ENCODE assay signal across 8 cellular contexts in genomic region chr2:64654063-64654811, GRCh38. TPM values are rescaled to one million over a fixed set of nuclear protein-coding genes. Genes with fewer than 3 reads are reported as not detected.
DNase-seq lines count a peak whose midpoint lies in the region; TF ChIP-seq lines count a peak whose summit lies in the region.

No MANE protein-coding gene starts in this region.

- WGBS in GM23248 (ENCODE audit: low coverage in 1 of 2, low lambda C conversion rate in 2 of 2, missing lambda C conversion rate in 2 of 2), 2 experiments = 1 to 2% methylated on average over 39 to 65 of the region's 70 CpGs
- WGBS in SK-N-SH (ENCODE audit: low lambda C conversion rate) = 3% methylated on average over 19 of the region's 70 CpGs

- CTCF ChIA-PET in SK-N-SH (lab: Yijun Ruan, JAX) = interaction anchor here (1.0 to 5.8 kb wide), 29 partner anchors 9 to 323 kb away, joined by 3 to 33 read pairs (median 5); partner anchors contain the start of gene AFTPH

- peak in 1 of 2 experiments; percentile 43; a peak in 1 of 4 replicates for TF ChIP-seq EP300 in SK-N-SH (IDR thresholded peaks at IDR 0.05; ENCODE audit: borderline replicate concordance in 1 of 2, low read depth in 1 of 2, low read length in 1 of 2)

- DNase-seq in G401 (ENCODE audit: low spot score) (peak; percentile 71), GM23248 (peak; percentile 95), SK-N-SH (no peak), head of caudate nucleus (peak in 37 of 42 donors; percentile 25 to 72 (median 55)), posterior vena cava (ENCODE audit: low spot score) (peak; percentile 95), cortex of kidney (lab: John Stamatoyannopoulos, UW) (no peak)

- H4K20me1 ChIP-seq in GM23248 (ENCODE audit: insufficient read depth) (peaks cover 21% of the 10 kb centered on the region; the same call in 1 of the 2 replicates), KMS-11 (ENCODE audit: insufficient read depth) (no peaks in the 10 kb centered on the region; the same call in 1 of the 2 replicates), SK-N-SH (ENCODE audit: insufficient read depth) (peaks cover 32% of the 10 kb centered on the region)

- H3K4me3 ChIP-seq in GM23248 (peak overlapping the region; percentile 87), KMS-11 (IDR thresholded peaks at IDR 0.05; ENCODE audit: insufficient read depth, low read depth, low read length) (peak overlapping the region; percentile 91), SK-N-SH (ENCODE audit: low read depth in 2 of 2, low read length in 1 of 2) (peak overlapping the region; percentile 85)

- peak overlapping the region; percentile 91 for H3K27ac Mint-ChIP-seq in activated naive CD4-positive, alpha-beta T cell treated with anti-CD3 and anti-CD28 coated beads, Interleukin-2, amount 50 U/mL, for 24 hours

- H3K27ac ChIP-seq in GM23248 (peak overlapping the region; percentile 97), KMS-11 (peak overlapping the region; percentile 71), SK-N-SH (ENCODE audit: low read depth in 2 of 2, low read length in 1 of 2) (peak overlapping the region; percentile 91 to 93)

- intact Hi-C loops in head of caudate nucleus (cut with DNase I) = loop anchor here (2.0 to 10.0 kb wide), 3 partner anchors 97 to 181 kb away; no protein-coding TSS in a partner anchor
- intact Hi-C loops in posterior vena cava (cut with DNase I) = loop anchor here (5.0 kb wide), 2 partner anchors 67 to 98 kb away; no protein-coding TSS in a partner anchor

- H3K4me2 ChIP-seq in GM23248 (ENCODE audit: unreplicated experiment) (peak overlapping the region; percentile 81), KMS-11 (peak overlapping the region; percentile 86), SK-N-SH (peak overlapping the region; percentile 86)

- POLR2A ChIA-PET in SK-N-SH (lab: Yijun Ruan, JAX) = interaction anchor here (0.7 to 2.8 kb wide), 17 partner anchors 10 to 402 kb away, joined by 3 to 33 read pairs (median 5); partner anchors contain the start of genes AFTPH and CEP68

- H3K36me3 ChIP-seq in GM23248 (ENCODE audit: low read depth) = no peaks in the 10 kb centered on the region
- no peaks in the 10 kb centered on the region for H3K36me3 ChIP-seq in KMS-11 (ENCODE audit: insufficient read depth)
- H3K36me3 ChIP-seq in SK-N-SH (replicated peaks in 1 of 2; ENCODE audit: control insufficient read depth in 1 of 2, insufficient read depth in 2 of 2, low read length in 1 of 2) = no peaks in the 10 kb centered on the region

- H3K27me3 Mint-ChIP-seq in activated naive CD4-positive, alpha-beta T cell treated with anti-CD3 and anti-CD28 coated beads, Interleukin-2, amount 50 U/mL, for 24 hours = no peaks in the 10 kb centered on the region

- peaks cover 39% of the 10 kb centered on the region for H3K4me1 ChIP-seq in GM23248 (ENCODE audit: insufficient read depth)
- peaks cover 55% of the 10 kb centered on the region for H3K4me1 ChIP-seq in KMS-11 (ENCODE audit: low read depth, poor library complexity, severe bottlenecking)
- H3K4me1 ChIP-seq in SK-N-SH (ENCODE audit: control insufficient read depth in 1 of 2, insufficient read depth in 2 of 2, low read depth in 1 of 2, low read length in 1 of 2) = peaks cover 21 to 36% of the 10 kb centered on the region in 2 experiments

- peaks cover 79% of the 10 kb centered on the region for H3K4me1 Mint-ChIP-seq in activated naive CD4-positive, alpha-beta T cell treated with anti-CD3 and anti-CD28 coated beads, Interleukin-2, amount 50 U/mL, for 24 hours

- H3K36me3 Mint-ChIP-seq in activated naive CD4-positive, alpha-beta T cell treated with anti-CD3 and anti-CD28 coated beads, Interleukin-2, amount 50 U/mL, for 24 hours = no peaks in the 10 kb centered on the region

- TF ChIP-seq CTCF in KMS-11 (conservative IDR thresholded peaks at IDR 0.05; ENCODE audit: low read depth, low read length) (no peak), SK-N-SH (IDR thresholded peaks at IDR 0.05) (no peak)

- H3F3A ChIP-seq in GM23248 (ENCODE audit: insufficient read depth) = peaks cover 36% of the 10 kb centered on the region
- peaks cover 23% of the 10 kb centered on the region for H3F3A ChIP-seq in SK-N-SH (replicated peaks; ENCODE audit: insufficient read depth)

- H3K79me2 ChIP-seq in GM23248 (ENCODE audit: insufficient read depth) (peaks cover 47% of the 10 kb centered on the region), KMS-11 (ENCODE audit: insufficient read depth, low read depth) (peaks cover 40% of the 10 kb centered on the region), SK-N-SH (ENCODE audit: insufficient read depth) (peaks cover 50% of the 10 kb centered on the region)

- H3K27me3 ChIP-seq in GM23248 (replicated peaks; ENCODE audit: insufficient read depth) (no peaks in the 10 kb centered on the region), KMS-11 (ENCODE audit: insufficient read depth, low read depth) (no peaks in the 10 kb centered on the region), SK-N-SH (ENCODE audit: insufficient read depth) (no peaks in the 10 kb centered on the region)

- H2AFZ ChIP-seq in GM23248 (peak overlapping the region; percentile 72), KMS-11 (ENCODE audit: low read depth) (peak overlapping the region; percentile 78), SK-N-SH (ENCODE audit: low read depth) (peak overlapping the region; percentile 56; the same call in 1 of the 2 replicates)

- H3K9me3 Mint-ChIP-seq in activated naive CD4-positive, alpha-beta T cell treated with anti-CD3 and anti-CD28 coated beads, Interleukin-2, amount 50 U/mL, for 24 hours = no peaks in the 10 kb centered on the region

- H3K9me2 ChIP-seq in GM23248 (ENCODE audit: insufficient read depth) (no peaks in the 10 kb centered on the region), SK-N-SH (no peaks in the 10 kb centered on the region)

- peak overlapping the region; percentile 80 for H3K4me3 Mint-ChIP-seq in activated naive CD4-positive, alpha-beta T cell treated with anti-CD3 and anti-CD28 coated beads, Interleukin-2, amount 50 U/mL, for 24 hours

- in situ Hi-C loops in G401 (cut with HindIII; ENCODE audit: low sequenced_read_pairs) = no loop called here
- in situ Hi-C loops in GM23248 (cut with MboI) = no loop called here

- H3K9ac ChIP-seq in GM23248 (peak overlapping the region; percentile 98), KMS-11 (peak overlapping the region; percentile 89), SK-N-SH (peak overlapping the region; percentile 91)

- H3K9me3 ChIP-seq in GM23248 (ENCODE audit: low read depth) = no peaks in the 10 kb centered on the region
- H3K9me3 ChIP-seq in SK-N-SH = no peaks in the 10 kb centered on the region

- TF ChIP-seq RAD21 in SK-N-SH (IDR thresholded peaks at IDR 0.05; ENCODE audit: low read length) = no peak

TF ChIP-seq in SK-N-SH, 30 proteins besides CTCF, POLR2A, EP300 and RAD21 (continues in another document):
- TF ChIP-seq USF1 (IDR thresholded peaks at IDR 0.05; ENCODE audit: borderline replicate concordance, low read depth) (no peak), ELF1 (IDR thresholded peaks at IDR 0.05) (no peak), REST (IDR thresholded peaks at IDR 0.05; ENCODE audit: low read depth, low read length) (peak; percentile 19; the same call in 1 of the 2 replicates), RCOR1 (IDR thresholded peaks at IDR 0.05; ENCODE audit: low read length) (no peak), NRF1 (IDR thresholded peaks at IDR 0.05; ENCODE audit: low read depth, low read length) (no peak), TCF12 (IDR thresholded peaks at IDR 0.05) (peak; percentile 39; the same call in 1 of the 2 replicates), SIN3A (IDR thresholded peaks at IDR 0.05; ENCODE audit: borderline replicate concordance, low read depth, low read length) (peak; percentile 74; the same call in 1 of the 2 replicates), TAF1 (IDR thresholded peaks at IDR 0.05; ENCODE audit: borderline replicate concordance, low read depth, low read length) (0 out of 2 replicates have a peak, but pooled peaks have one; percentile 12), EZH2phosphoT487 (IDR thresholded peaks at IDR 0.05; ENCODE audit: borderline replicate concordance, low read depth) (no peak), FOXJ3 (CRISPR knock-in tag; IDR thresholded peaks at IDR 0.05) (no peak), RFX5 (IDR thresholded peaks at IDR 0.05; ENCODE audit: low read length) (no peak)

RNA-seq across cellular contexts. Expression of gene SERTAD2, which starts 0.5 kb away (rescaled TPM):
- total RNA-seq in G401 (2014; rRNA removed; shearing (Covaris generic)) = 19.3 and 28.9 TPM in 2 replicates
- 18.5 and 21.0 TPM in 2 replicates for total RNA-seq in GM23248 (2014; rRNA removed; shearing (Covaris generic))
- 26.8 and 30.0 TPM in 2 replicates for polyA plus RNA-seq in GM23248 (2016; fragmentation: Nextera tagmentation; extraction: Ambion mirVana)
- polyA plus RNA-seq in SK-N-SH (2012; rRNA removed) = 8.8 and 9.1 TPM in 2 replicates
- 11.3 and 12.6 TPM in 2 replicates for polyA plus RNA-seq in SK-N-SH (2012; cell fraction: cytosol; rRNA removed)
- 5.9 and 7.3 TPM in 2 replicates for polyA plus RNA-seq in SK-N-SH (2012; cell fraction: nucleus; rRNA removed)
- total RNA-seq in posterior vena cava = 10 to 100 TPM; 17.3 to 21.8 TPM

Comparison
In these comparisons a context has a peak if more than half of its experiments do, and no peak if none do; other contexts are left out.
1. DNase-seq: peak in G401 (single experiment), GM23248 (single experiment), head of caudate nucleus (37 of 42) and posterior vena cava (single experiment); none in SK-N-SH (single experiment) and cortex of kidney (single experiment).
2. Peak in every context shown above with its lines, with median percentiles within 50 percentile points of each other: H2AFZ ChIP-seq, H3K27ac ChIP-seq, H3K4me2 ChIP-seq, H3K4me3 ChIP-seq and H3K9ac ChIP-seq.